1 cellular context compared by ENCODE assay signal in the genomic region with DNA sequence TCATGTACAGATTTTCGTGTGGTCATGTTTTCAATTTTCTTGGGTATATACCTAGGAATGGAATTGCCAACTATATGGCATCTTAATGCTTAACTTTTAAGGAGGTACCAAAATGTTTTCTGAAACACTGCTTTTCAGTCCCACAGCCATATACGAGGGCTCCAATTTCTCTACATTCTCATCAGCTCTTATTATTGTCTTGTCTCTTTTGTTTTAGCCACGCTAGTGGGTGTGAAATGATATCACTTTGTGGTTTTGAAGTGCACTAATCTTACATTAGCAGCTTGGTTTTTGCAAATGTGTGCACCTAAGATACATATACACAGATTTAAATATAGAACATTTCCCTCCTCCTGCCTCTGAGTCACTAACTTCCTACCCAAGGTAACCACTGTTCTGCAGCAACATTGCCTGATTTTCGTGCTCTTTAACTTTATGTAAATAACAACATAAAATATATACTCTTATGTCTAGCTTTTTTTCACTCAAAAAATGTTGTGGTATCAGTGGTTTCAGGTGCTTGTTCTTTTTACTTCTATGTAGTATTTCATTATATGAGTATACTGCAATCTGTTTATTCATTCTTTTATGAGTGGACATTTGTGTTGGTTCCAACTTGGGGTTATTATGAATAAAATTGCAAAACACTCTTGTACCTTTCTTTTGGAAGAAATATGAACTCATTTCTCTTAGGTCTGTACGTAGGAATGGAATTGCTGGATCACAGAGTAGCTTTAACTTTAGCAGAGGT.
TF ChIP-seq lines count a peak whose summit lies in the region.

No MANE protein-coding gene starts in this region.

TF ChIP-seq in K562, 482 proteins besides CTCF, POLR2A, EP300 and RAD21 (continued from another document and continues in another):
- TF ChIP-seq, protein P1, sequence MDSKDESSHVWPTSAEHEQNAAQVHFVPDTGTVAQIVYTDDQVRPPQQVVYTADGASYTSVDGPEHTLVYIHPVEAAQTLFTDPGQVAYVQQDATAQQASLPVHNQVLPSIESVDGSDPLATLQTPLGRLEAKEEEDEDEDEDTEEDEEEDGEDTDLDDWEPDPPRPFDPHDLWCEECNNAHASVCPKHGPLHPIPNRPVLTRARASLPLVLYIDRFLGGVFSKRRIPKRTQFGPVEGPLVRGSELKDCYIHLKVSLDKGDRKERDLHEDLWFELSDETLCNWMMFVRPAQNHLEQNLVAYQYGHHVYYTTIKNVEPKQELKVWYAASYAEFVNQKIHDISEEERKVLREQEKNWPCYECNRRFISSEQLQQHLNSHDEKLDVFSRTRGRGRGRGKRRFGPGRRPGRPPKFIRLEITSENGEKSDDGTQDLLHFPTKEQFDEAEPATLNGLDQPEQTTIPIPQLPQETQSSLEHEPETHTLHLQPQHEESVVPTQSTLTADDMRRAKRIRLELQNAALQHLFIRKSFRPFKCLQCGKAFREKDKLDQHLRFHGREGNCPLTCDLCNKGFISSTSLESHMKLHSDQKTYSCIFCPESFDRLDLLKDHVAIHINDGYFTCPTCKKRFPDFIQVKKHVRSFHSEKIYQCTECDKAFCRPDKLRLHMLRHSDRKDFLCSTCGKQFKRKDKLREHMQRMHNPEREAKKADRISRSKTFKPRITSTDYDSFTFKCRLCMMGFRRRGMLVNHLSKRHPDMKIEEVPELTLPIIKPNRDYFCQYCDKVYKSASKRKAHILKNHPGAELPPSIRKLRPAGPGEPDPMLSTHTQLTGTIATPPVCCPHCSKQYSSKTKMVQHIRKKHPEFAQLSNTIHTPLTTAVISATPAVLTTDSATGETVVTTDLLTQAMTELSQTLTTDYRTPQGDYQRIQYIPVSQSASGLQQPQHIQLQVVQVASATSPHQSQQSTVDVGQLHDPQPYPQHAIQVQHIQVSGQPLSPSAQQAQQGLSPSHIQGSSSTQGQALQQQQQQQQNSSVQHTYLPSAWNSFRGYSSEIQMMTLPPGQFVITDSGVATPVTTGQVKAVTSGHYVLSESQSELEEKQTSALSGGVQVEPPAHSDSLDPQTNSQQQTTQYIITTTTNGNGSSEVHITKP (IDR thresholded peaks at IDR 0.05; ENCODE audit: partially characterized antibody): peak; percentile 78
- TF ChIP-seq STAT5A (IDR thresholded peaks at IDR 0.05; ENCODE audit: borderline replicate concordance, low read length) (peak; percentile 93), NFXL1 (CRISPR knock-in tag; IDR thresholded peaks at IDR 0.05) (no peak), RBM15 (IDR thresholded peaks at IDR 0.05; ENCODE audit: insufficient read depth, low read length) (no peak), NCOA1 (IDR thresholded peaks at IDR 0.05; ENCODE audit: low read depth) (peak; percentile 89), NR2C1 (IDR thresholded peaks at IDR 0.05) (no peak), NR2C1 (tag; IDR thresholded peaks at IDR 0.05) (peak; percentile 30; the same call in 1 of the 2 replicates), ZNF12 (CRISPR knock-in tag; IDR thresholded peaks at IDR 0.05) (no peak; the same call in 1 of the 2 replicates), ZNF436 (CRISPR knock-in tag; IDR thresholded peaks at IDR 0.05) (no peak), ZNF76 (CRISPR knock-in tag; IDR thresholded peaks at IDR 0.05; ENCODE audit: borderline replicate concordance) (no peak), BMI1 (IDR thresholded peaks at IDR 0.05; ENCODE audit: low read length) (no peak), RCOR1 (IDR thresholded peaks at IDR 0.05; ENCODE audit: borderline replicate concordance in 1 of 2, low read depth in 2 of 2, low read length in 2 of 2) (peak; percentile 69 to 97; a peak in 3 of 4 replicates), FOXK1 (CRISPR knock-in tag; IDR thresholded peaks at IDR 0.05; ENCODE audit: borderline replicate concordance) (no peak), PTBP1 (IDR thresholded peaks at IDR 0.05; ENCODE audit: low read depth, low read length) (no peak), SMARCE1 (IDR thresholded peaks at IDR 0.05) (peak; percentile 98), IRF2 (CRISPR knock-in tag; IDR thresholded peaks at IDR 0.05) (no peak), MCM2 (IDR thresholded peaks at IDR 0.05; ENCODE audit: low read depth) (no peak), PRPF4 (IDR thresholded peaks at IDR 0.05; ENCODE audit: insufficient read depth, low read depth, low read length, poor library complexity, severe bottlenecking) (no peak), ZNF695 (CRISPR knock-in tag; IDR thresholded peaks at IDR 0.05) (no peak), ZNF766 (CRISPR knock-in tag; conservative IDR thresholded peaks at IDR 0.05) (peak; percentile 75), HDAC6 (IDR thresholded peaks at IDR 0.05; ENCODE audit: low read depth, low read length) (no peak), PHF20 (IDR thresholded peaks at IDR 0.05; ENCODE audit: partially characterized antibody) (no peak), TCF7 (IDR thresholded peaks at IDR 0.05; ENCODE audit: borderline replicate concordance) (no peak), ZNF445 (CRISPR knock-in tag; IDR thresholded peaks at IDR 0.05; ENCODE audit: low read depth) (no peak), HNRNPLL (IDR thresholded peaks at IDR 0.05; ENCODE audit: low read depth, low read length, poor library complexity, severe bottlenecking) (no peak), GTF2F1 (IDR thresholded peaks at IDR 0.05; ENCODE audit: low read depth, low read length) (no peak), BRD9 (IDR thresholded peaks at IDR 0.05; ENCODE audit: low read depth, partially characterized antibody) (peak; percentile 65), HDAC8 (tag; IDR thresholded peaks at IDR 0.05) (no peak), SIN3A (IDR thresholded peaks at IDR 0.05; ENCODE audit: borderline replicate concordance in 2 of 2, control insufficient read depth in 1 of 2, low read depth in 2 of 2, low read length in 2 of 2) (no peak)
- TF ChIP-seq, protein P2, sequence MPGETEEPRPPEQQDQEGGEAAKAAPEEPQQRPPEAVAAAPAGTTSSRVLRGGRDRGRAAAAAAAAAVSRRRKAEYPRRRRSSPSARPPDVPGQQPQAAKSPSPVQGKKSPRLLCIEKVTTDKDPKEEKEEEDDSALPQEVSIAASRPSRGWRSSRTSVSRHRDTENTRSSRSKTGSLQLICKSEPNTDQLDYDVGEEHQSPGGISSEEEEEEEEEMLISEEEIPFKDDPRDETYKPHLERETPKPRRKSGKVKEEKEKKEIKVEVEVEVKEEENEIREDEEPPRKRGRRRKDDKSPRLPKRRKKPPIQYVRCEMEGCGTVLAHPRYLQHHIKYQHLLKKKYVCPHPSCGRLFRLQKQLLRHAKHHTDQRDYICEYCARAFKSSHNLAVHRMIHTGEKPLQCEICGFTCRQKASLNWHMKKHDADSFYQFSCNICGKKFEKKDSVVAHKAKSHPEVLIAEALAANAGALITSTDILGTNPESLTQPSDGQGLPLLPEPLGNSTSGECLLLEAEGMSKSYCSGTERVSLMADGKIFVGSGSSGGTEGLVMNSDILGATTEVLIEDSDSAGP (CRISPR knock-in tag; IDR thresholded peaks at IDR 0.05): no peak
- TF ChIP-seq, protein P3, sequence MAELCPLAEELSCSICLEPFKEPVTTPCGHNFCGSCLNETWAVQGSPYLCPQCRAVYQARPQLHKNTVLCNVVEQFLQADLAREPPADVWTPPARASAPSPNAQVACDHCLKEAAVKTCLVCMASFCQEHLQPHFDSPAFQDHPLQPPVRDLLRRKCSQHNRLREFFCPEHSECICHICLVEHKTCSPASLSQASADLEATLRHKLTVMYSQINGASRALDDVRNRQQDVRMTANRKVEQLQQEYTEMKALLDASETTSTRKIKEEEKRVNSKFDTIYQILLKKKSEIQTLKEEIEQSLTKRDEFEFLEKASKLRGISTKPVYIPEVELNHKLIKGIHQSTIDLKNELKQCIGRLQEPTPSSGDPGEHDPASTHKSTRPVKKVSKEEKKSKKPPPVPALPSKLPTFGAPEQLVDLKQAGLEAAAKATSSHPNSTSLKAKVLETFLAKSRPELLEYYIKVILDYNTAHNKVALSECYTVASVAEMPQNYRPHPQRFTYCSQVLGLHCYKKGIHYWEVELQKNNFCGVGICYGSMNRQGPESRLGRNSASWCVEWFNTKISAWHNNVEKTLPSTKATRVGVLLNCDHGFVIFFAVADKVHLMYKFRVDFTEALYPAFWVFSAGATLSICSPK (IDR thresholded peaks at IDR 0.05; ENCODE audit: borderline replicate concordance): no peak
- TF ChIP-seq, protein P4, sequence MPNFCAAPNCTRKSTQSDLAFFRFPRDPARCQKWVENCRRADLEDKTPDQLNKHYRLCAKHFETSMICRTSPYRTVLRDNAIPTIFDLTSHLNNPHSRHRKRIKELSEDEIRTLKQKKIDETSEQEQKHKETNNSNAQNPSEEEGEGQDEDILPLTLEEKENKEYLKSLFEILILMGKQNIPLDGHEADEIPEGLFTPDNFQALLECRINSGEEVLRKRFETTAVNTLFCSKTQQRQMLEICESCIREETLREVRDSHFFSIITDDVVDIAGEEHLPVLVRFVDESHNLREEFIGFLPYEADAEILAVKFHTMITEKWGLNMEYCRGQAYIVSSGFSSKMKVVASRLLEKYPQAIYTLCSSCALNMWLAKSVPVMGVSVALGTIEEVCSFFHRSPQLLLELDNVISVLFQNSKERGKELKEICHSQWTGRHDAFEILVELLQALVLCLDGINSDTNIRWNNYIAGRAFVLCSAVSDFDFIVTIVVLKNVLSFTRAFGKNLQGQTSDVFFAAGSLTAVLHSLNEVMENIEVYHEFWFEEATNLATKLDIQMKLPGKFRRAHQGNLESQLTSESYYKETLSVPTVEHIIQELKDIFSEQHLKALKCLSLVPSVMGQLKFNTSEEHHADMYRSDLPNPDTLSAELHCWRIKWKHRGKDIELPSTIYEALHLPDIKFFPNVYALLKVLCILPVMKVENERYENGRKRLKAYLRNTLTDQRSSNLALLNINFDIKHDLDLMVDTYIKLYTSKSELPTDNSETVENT (CRISPR knock-in tag; IDR thresholded peaks at IDR 0.05): no peak
- TF ChIP-seq, protein P5, sequence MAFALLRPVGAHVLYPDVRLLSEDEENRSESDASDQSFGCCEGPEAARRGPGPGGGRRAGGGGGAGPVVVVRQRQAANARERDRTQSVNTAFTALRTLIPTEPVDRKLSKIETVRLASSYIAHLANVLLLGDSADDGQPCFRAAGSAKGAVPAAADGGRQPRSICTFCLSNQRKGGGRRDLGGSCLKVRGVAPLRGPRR (CRISPR knock-in tag; IDR thresholded peaks at IDR 0.05): no peak
- TF ChIP-seq, protein P6, sequence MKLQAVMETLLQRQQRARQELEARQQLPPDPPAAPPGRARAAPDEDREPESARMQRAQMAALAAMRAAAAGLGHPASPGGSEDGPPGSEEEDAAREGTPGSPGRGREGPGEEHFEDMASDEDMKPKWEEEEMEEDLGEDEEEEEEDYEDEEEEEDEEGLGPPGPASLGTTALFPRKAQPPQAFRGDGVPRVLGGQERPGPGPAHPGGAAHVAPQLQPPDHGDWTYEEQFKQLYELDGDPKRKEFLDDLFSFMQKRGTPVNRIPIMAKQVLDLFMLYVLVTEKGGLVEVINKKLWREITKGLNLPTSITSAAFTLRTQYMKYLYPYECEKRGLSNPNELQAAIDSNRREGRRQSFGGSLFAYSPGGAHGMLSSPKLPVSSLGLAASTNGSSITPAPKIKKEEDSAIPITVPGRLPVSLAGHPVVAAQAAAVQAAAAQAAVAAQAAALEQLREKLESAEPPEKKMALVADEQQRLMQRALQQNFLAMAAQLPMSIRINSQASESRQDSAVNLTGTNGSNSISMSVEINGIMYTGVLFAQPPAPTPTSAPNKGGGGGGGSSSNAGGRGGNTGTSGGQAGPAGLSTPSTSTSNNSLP (IDR thresholded peaks at IDR 0.05; ENCODE audit: borderline replicate concordance, low read depth, low read length): peak; percentile 81; the same call in 1 of the 2 replicates
- TF ChIP-seq, protein P7, sequence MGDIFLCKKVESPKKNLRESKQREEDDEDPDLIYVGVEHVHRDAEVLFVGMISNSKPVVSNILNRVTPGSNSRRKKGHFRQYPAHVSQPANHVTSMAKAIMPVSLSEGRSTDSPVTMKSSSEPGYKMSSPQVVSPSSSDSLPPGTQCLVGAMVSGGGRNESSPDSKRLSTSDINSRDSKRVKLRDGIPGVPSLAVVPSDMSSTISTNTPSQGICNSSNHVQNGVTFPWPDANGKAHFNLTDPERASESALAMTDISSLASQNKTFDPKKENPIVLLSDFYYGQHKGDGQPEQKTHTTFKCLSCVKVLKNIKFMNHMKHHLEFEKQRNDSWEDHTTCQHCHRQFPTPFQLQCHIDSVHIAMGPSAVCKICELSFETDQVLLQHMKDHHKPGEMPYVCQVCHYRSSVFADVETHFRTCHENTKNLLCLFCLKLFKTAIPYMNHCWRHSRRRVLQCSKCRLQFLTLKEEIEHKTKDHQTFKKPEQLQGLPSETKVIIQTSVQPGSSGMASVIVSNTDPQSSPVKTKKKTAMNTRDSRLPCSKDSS (IDR thresholded peaks at IDR 0.05; ENCODE audit: low read depth, partially characterized antibody): no peak
- TF ChIP-seq, protein P8, sequence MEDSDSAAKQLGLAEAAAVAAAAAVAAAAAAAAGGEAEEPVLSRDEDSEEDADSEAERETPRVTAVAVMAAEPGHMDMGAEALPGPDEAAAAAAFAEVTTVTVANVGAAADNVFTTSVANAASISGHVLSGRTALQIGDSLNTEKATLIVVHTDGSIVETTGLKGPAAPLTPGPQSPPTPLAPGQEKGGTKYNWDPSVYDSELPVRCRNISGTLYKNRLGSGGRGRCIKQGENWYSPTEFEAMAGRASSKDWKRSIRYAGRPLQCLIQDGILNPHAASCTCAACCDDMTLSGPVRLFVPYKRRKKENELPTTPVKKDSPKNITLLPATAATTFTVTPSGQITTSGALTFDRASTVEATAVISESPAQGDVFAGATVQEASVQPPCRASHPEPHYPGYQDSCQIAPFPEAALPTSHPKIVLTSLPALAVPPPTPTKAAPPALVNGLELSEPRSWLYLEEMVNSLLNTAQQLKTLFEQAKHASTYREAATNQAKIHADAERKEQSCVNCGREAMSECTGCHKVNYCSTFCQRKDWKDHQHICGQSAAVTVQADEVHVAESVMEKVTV (CRISPR knock-in tag; IDR thresholded peaks at IDR 0.05): no peak
